Comparison of ENCODE assay signal across 9 cellular contexts in genomic region chr13:44906758-44907157, GRCh38.
DNase-seq lines count a peak whose midpoint lies in the region; ATAC-seq and TF ChIP-seq lines count a peak whose summit lies in the region.
"Had no signal": no experiment of that assay in that cellular context is flagged by ENCODE, and none has a peak within 500 bp of the region (broad histone marks: within the 10 kb centered on the region; RNA-seq: fewer than 3 reads in every experiment).

No MANE protein-coding gene starts in this region.

- H3K36me3 ChIP-seq in IMR-90 (ENCODE audit: control insufficient read depth, insufficient read depth, low read length) (no peaks in the 10 kb centered on the region), skeletal muscle tissue (ENCODE audit: control insufficient read depth in 3 of 3, insufficient read depth in 3 of 3, low read length in 3 of 3) (no peaks in the 10 kb centered on the region), suprapubic skin (no peaks in the 10 kb centered on the region)

- no peak overlapping the region for H3K23ac ChIP-seq in IMR-90 (ENCODE audit: low read depth, low read length)

- peaks cover 4% of the 10 kb centered on the region for H3K9me3 ChIP-seq in IMR-90 (ENCODE audit: control insufficient read depth, insufficient read depth, low read length)
- H3K9me3 ChIP-seq in skeletal muscle tissue (ENCODE audit: control insufficient read depth in 3 of 3, low read length in 3 of 3) = peaks cover 0 to 3% (median 0%) of the 10 kb centered on the region in 3 donors
- no peaks in the 10 kb centered on the region for H3K9me3 ChIP-seq in suprapubic skin

- TF ChIP-seq RAD21 in IMR-90 (IDR thresholded peaks at IDR 0.05; ENCODE audit: low read length) = no peak

- peak overlapping the region; percentile 14 to 55 (median 36) for H3K4me3 Mint-ChIP-seq in brain

- H2BK120ac ChIP-seq in IMR-90 (ENCODE audit: low read depth, low read length) = peak overlapping the region; percentile 27; the same call in 1 of the 2 replicates

- dilution Hi-C loops in IMR-90 (cut with HindIII; ENCODE audit: low sequenced_read_pairs, unreplicated experiment) = no loop called here

- H3K27ac ChIP-seq in IMR-90 (ENCODE audit: insufficient read depth, low read length) (no peak overlapping the region), layer of hippocampus (ENCODE audit: low read depth, low read length) (peak overlapping the region; percentile 63), skeletal muscle tissue (ENCODE audit: low read depth, low read length) (peak overlapping the region; percentile 33), suprapubic skin (no peak overlapping the region)

- in situ Hi-C loops in IMR-90 (cut with MboI; ENCODE audit: low sequenced_read_pairs) = no loop called here

- H3K14ac ChIP-seq in IMR-90 (replicated peaks; ENCODE audit: low read depth, low read length) = 0 out of 2 replicates have a peak overlapping the region, but pooled peaks have one; percentile 4

- H3K79me1 ChIP-seq in IMR-90 (ENCODE audit: low read depth in 1 of 2, low read length in 2 of 2) = no peaks in the 10 kb centered on the region

- no peak for TF ChIP-seq CTCF in IMR-90 (conservative IDR thresholded peaks at IDR 0.05; ENCODE audit: low read depth, low read length)
- TF ChIP-seq CTCF in brain (conservative IDR thresholded peaks at IDR 0.05) = no peak
- no peak for TF ChIP-seq CTCF in suprapubic skin (IDR thresholded peaks at IDR 0.05)

- H4K91ac ChIP-seq in IMR-90 (ENCODE audit: insufficient read depth, low read depth, low read length) = no peak overlapping the region

- H3K27me3 ChIP-seq in IMR-90 (ENCODE audit: control insufficient read depth, insufficient read depth, low read length) = no peaks in the 10 kb centered on the region
- H3K27me3 ChIP-seq in layer of hippocampus (ENCODE audit: control insufficient read depth, insufficient read depth, low read length) = no peaks in the 10 kb centered on the region
- H3K27me3 ChIP-seq in skeletal muscle tissue (ENCODE audit: control insufficient read depth in 3 of 3, insufficient read depth in 3 of 3, low read length in 3 of 3) = no peaks in the 10 kb centered on the region
- H3K27me3 ChIP-seq in suprapubic skin = no peaks in the 10 kb centered on the region

- peak; percentile 71 for DNase-seq in IMR-90
- DNase-seq in suprapubic skin (ENCODE audit: low spot score in 2 of 2) = no peak
- no peak for DNase-seq in D341Med (ENCODE audit: low spot score)
- DNase-seq in kidney tubule cell (ENCODE audit: low spot score) = no peak
- DNase-seq: activated naive CD4-positive, alpha-beta T cell treated with anti-CD3 and anti-CD28 coated beads, Interleukin-2, amount 50 U/mL, for 16 hours had no signal

- H3K36me3 Mint-ChIP-seq in brain = no peaks in the 10 kb centered on the region

- peak overlapping the region; percentile 28 for H2BK20ac ChIP-seq in IMR-90 (ENCODE audit: low read depth, low read length)

- TF ChIP-seq POLR2A in IMR-90 (IDR thresholded peaks at IDR 0.05; ENCODE audit: low read depth, low read length) = no peak
- no peak for TF ChIP-seq POLR2A in suprapubic skin (IDR thresholded peaks at IDR 0.05)

- intact Hi-C loops in IMR-90 (cut with micrococcal nuclease) = no loop called here

- POLR2A ChIA-PET in IMR-90 (lab: Charles Lee; ENCODE audit: unreplicated experiment) = interaction anchor here (1.1 kb wide), 1 partner anchor 11 kb away, joined by 6 read pairs; no protein-coding TSS in a partner anchor

- H3K4me1 ChIP-seq in IMR-90 (ENCODE audit: control insufficient read depth, insufficient read depth, low read length) (peaks cover 27% of the 10 kb centered on the region), skeletal muscle tissue (ENCODE audit: control insufficient read depth in 3 of 3, insufficient read depth in 3 of 3, low read length in 3 of 3) (peaks cover 43 to 47% (median 46%) of the 10 kb centered on the region in 3 donors), suprapubic skin (peaks cover 29% of the 10 kb centered on the region)

- H3K4ac ChIP-seq in IMR-90 (ENCODE audit: low read depth, low read length) = no peak overlapping the region; the same call in 1 of the 2 replicates

- no peak overlapping the region for H2AK5ac ChIP-seq in IMR-90 (ENCODE audit: low read depth, low read length)

- H3K9me3 Mint-ChIP-seq in brain = peaks cover 2 to 11% (median 7%) of the 10 kb centered on the region in 5 experiments

- peaks cover 83% of the 10 kb centered on the region for H3K4me1 Mint-ChIP-seq in brain

- H3K27ac Mint-ChIP-seq in brain = peak overlapping the region; percentile 90 to 99 (median 97)

- CTCF ChIA-PET in IMR-90 (lab: Yijun Ruan, JAX) = no interaction called here

- no peak overlapping the region for H2AK9ac ChIP-seq in IMR-90 (replicated peaks; ENCODE audit: low read depth, low read length, poor library complexity)

- H2BK5ac ChIP-seq in IMR-90 (ENCODE audit: low read depth, low read length, poor library complexity, severe bottlenecking) = no peak overlapping the region

- peaks cover under 1% of the 10 kb centered on the region for H3K27me3 Mint-ChIP-seq in brain

- no peaks in the 10 kb centered on the region; the same call in 1 of the 2 replicates for H4K20me1 ChIP-seq in IMR-90 (ENCODE audit: insufficient read depth, low read length)

- H3K9ac ChIP-seq in IMR-90 (ENCODE audit: low read depth, low read length) (no peak overlapping the region), skeletal muscle tissue (ENCODE audit: low read depth in 1 of 3, low read length in 3 of 3) (peak overlapping the region in 2 of 3 donors; percentile 27 to 39)

- peak overlapping the region; percentile 49 for H3K4me2 ChIP-seq in IMR-90 (ENCODE audit: low read depth, low read length)

- H3K18ac ChIP-seq in IMR-90 (ENCODE audit: low read depth, low read length) = peak overlapping the region; percentile 10; the same call in 1 of the 2 replicates

- H3K9me1 ChIP-seq in IMR-90 (ENCODE audit: insufficient read depth, low read length) = peaks cover 15% of the 10 kb centered on the region

- H4K8ac ChIP-seq in IMR-90 (ENCODE audit: low read depth in 2 of 2, low read length in 2 of 2) = no peak overlapping the region

- no peak overlapping the region for H4K5ac ChIP-seq in IMR-90 (ENCODE audit: low read depth, low read length)

- no peak overlapping the region; the same call in 2 of the 3 replicates for H2BK15ac ChIP-seq in IMR-90 (ENCODE audit: low read depth, low read length)

- TF ChIP-seq EP300 in suprapubic skin (IDR thresholded peaks at IDR 0.05) = no peak

- H2AFZ ChIP-seq in IMR-90 (replicated peaks; ENCODE audit: low read length, poor library complexity) = peak overlapping the region; percentile 27

- no TSS peak for BruUV-seq in IMR-90 (replicated peaks; lab: Mats Ljungman, UMichigan)

- WGBS in IMR-90 (ENCODE audit: extremely low coverage in 2 of 2, insufficient read length in 1 of 2), 2 experiments = 0% methylated on average over 4 of the region's 7 CpGs; no CpG with 5 or more reads in 1 of the 2 experiments
- WGBS in suprapubic skin = 14% methylated on average over 7 of the region's 7 CpGs

- no peak overlapping the region for H3K56ac ChIP-seq in IMR-90 (ENCODE audit: extremely low read depth, insufficient read depth, low read length)

- no peak overlapping the region for H3K4me3 ChIP-seq in IMR-90 (ENCODE audit: insufficient read depth, low read depth, low read length)
- peak overlapping the region in 1 of 3 donors; percentile 45 for H3K4me3 ChIP-seq in skeletal muscle tissue (ENCODE audit: low read length in 3 of 3)
- no peak overlapping the region for H3K4me3 ChIP-seq in suprapubic skin

- ATAC-seq in IMR-90 (ENCODE audit: low read depth) (peak; percentile 44), HG03135 (IDR thresholded peaks at IDR 0.05; ENCODE audit: unreplicated experiment) (no peak)

TF ChIP-seq in IMR-90, 13 proteins besides CTCF, POLR2A, EP300 and RAD21:
- no peak for TF ChIP-seq RCOR1 (IDR thresholded peaks at IDR 0.05; ENCODE audit: insufficient replicate concordance, low read length)
- TF ChIP-seq NFE2L2 (IDR thresholded peaks at IDR 0.05; ENCODE audit: low read depth, low read length) = no peak
- TF ChIP-seq BHLHE40 (IDR thresholded peaks at IDR 0.05; ENCODE audit: low read depth, low read length) = no peak
- TF ChIP-seq MAZ (IDR thresholded peaks at IDR 0.05; ENCODE audit: borderline replicate concordance, low read depth, low read length) = no peak
- TF ChIP-seq MXI1 (IDR thresholded peaks at IDR 0.05; ENCODE audit: borderline replicate concordance, low read depth, low read length) = no peak
- no peak for TF ChIP-seq USF2 (IDR thresholded peaks at IDR 0.05; ENCODE audit: low read depth, low read length)
- no peak for TF ChIP-seq CHD1 (IDR thresholded peaks at IDR 0.05; ENCODE audit: low read depth, low read length)
- TF ChIP-seq, protein P1, sequence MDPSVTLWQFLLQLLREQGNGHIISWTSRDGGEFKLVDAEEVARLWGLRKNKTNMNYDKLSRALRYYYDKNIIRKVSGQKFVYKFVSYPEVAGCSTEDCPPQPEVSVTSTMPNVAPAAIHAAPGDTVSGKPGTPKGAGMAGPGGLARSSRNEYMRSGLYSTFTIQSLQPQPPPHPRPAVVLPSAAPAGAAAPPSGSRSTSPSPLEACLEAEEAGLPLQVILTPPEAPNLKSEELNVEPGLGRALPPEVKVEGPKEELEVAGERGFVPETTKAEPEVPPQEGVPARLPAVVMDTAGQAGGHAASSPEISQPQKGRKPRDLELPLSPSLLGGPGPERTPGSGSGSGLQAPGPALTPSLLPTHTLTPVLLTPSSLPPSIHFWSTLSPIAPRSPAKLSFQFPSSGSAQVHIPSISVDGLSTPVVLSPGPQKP (IDR thresholded peaks at IDR 0.05; ENCODE audit: borderline replicate concordance, low read depth, low read length) = no peak
- TF ChIP-seq CEBPB (IDR thresholded peaks at IDR 0.05; ENCODE audit: low read depth, low read length) = no peak
- TF ChIP-seq FOS (IDR thresholded peaks at IDR 0.05; ENCODE audit: low read depth, low read length) = no peak
- TF ChIP-seq RFX5 (IDR thresholded peaks at IDR 0.05; ENCODE audit: low read depth, low read length) = no peak
- no peak for TF ChIP-seq SMC3 (IDR thresholded peaks at IDR 0.05; ENCODE audit: low read depth, low read length)
- TF ChIP-seq MAFK (IDR thresholded peaks at IDR 0.05; ENCODE audit: low read depth, low read length) = no peak

Comparison
In these comparisons a context has a peak if more than half of its experiments do, and no peak if none do; other contexts are left out.
1. H3K27ac ChIP-seq: peak in layer of hippocampus (single experiment) and skeletal muscle tissue (single experiment); none in IMR-90 (single experiment) and suprapubic skin (single experiment).